In genomic region chr9:101716629-101717028, GRCh38 we compare ENCODE assay signal across 22 cellular contexts. TPM values are rescaled to one million over a fixed set of nuclear protein-coding genes. Genes with fewer than 3 reads are reported as not detected.
A peak's percentile ranks its signal among the peaks of the same experiment; 100 is the strongest.
DNase-seq lines count a peak whose midpoint lies in the region; ATAC-seq and TF ChIP-seq lines count a peak whose summit lies in the region.
"Had no signal": no experiment of that assay in that cellular context is flagged by ENCODE, and none has a peak within 500 bp of the region (broad histone marks: within the 10 kb centered on the region; RNA-seq: fewer than 3 reads in every experiment).

No MANE protein-coding gene starts in this region.

- no peak overlapping the region for H3K27ac ChIP-seq in MM.1S (ENCODE audit: low read length)
- H3K27ac ChIP-seq: adrenal gland, breast epithelium, epithelial cell of prostate, spleen had no signal

- peak; percentile 79 for ATAC-seq in left ventricle myocardium superior
- ATAC-seq: left colon, mucosa of descending colon had no signal

- H4K20me1 ChIP-seq in MM.1S (ENCODE audit: insufficient read depth, low read length), result no peaks in the 10 kb centered on the region

- no peaks in the 10 kb centered on the region for H3F3A ChIP-seq in MM.1S (ENCODE audit: insufficient read depth, low read length)

- H3K9me3 ChIP-seq in MM.1S (replicated peaks; ENCODE audit: insufficient read depth, low read length), result no peaks in the 10 kb centered on the region
- H3K9me3 ChIP-seq in BE2C, result no peaks in the 10 kb centered on the region
- H3K9me3 ChIP-seq: adrenal gland, breast epithelium, mucosa of descending colon, spleen had no signal

- no peaks in the 10 kb centered on the region for H3K79me2 ChIP-seq in MM.1S (ENCODE audit: low read length)

- no peaks in the 10 kb centered on the region for H3K27me3 ChIP-seq in MM.1S (replicated peaks; ENCODE audit: insufficient read depth, low read length)
- H3K27me3 ChIP-seq in BE2C, result peaks cover 4% of the 10 kb centered on the region; the same call in 1 of the 2 replicates
- H3K27me3 ChIP-seq: breast epithelium had no signal

- intact Hi-C loops in left ventricle myocardium superior (cut with micrococcal nuclease), result no loop called here

- no peaks in the 10 kb centered on the region for H3K9me2 ChIP-seq in MM.1S (replicated peaks; ENCODE audit: insufficient read depth, low read length)

- H3K36me3 ChIP-seq in MM.1S (replicated peaks; ENCODE audit: insufficient read depth, low read length) (no peaks in the 10 kb centered on the region), BE2C (no peaks in the 10 kb centered on the region)
- H3K36me3 ChIP-seq: adrenal gland, breast epithelium, spleen had no signal

- H3K4me1 ChIP-seq in MM.1S (ENCODE audit: low read length) (no peaks in the 10 kb centered on the region), BE2C (no peaks in the 10 kb centered on the region)
- H3K4me1 ChIP-seq: adrenal gland, breast epithelium, spleen had no signal

- no peak for TF ChIP-seq CTCF in GM13977 (IDR thresholded peaks at IDR 0.05; ENCODE audit: extremely low read depth, insufficient read depth, missing control alignments)
- no peak for TF ChIP-seq CTCF in MM.1S (IDR thresholded peaks at IDR 0.05; ENCODE audit: low read length)
- no peak for TF ChIP-seq CTCF in BE2C (IDR thresholded peaks at IDR 0.05; ENCODE audit: low read depth, low read length)

- in situ Hi-C loops in GM13977 (cut with MboI; ENCODE audit: low pct_unique_long_range_greater_than_20kb, low sequenced_read_pairs, unreplicated experiment), result no loop called here

- no peak overlapping the region for H2AFZ ChIP-seq in MM.1S (ENCODE audit: low read length)

- no peak overlapping the region for H3K4me2 ChIP-seq in MM.1S (ENCODE audit: low read depth, low read length)

- no peak overlapping the region for H3K9ac ChIP-seq in MM.1S (ENCODE audit: low read length)

- no peak overlapping the region for H3K4me3 ChIP-seq in MM.1S (ENCODE audit: low read length)
- no peak overlapping the region for H3K4me3 ChIP-seq in BE2C (ENCODE audit: low read depth, low read length)
- H3K4me3 ChIP-seq: adrenal gland, breast epithelium, mucosa of descending colon, spleen had no signal

- peak; percentile 29 for DNase-seq in A172 (ENCODE audit: low spot score)
- DNase-seq in H4 (ENCODE audit: low spot score), result peak; percentile 18
- peak; percentile 88 for DNase-seq in NCI-H69 (lab: John Stamatoyannopoulos, UW)
- DNase-seq in left ventricle myocardium superior, result no peak
- no peak for DNase-seq in GM13977 (ENCODE audit: low spot score)
- DNase-seq in MM.1S, result no peak
- no peak for DNase-seq in LoVo (ENCODE audit: low spot score)
- DNase-seq in BE2C, result no peak
- DNase-seq: activated CD4-positive, alpha-beta T cell treated with anti-CD3 and anti-CD28 coated beads, Interleukin-2, amount 50 U/mL, for 1 hour; activated gamma-delta T cell treated with Interleukin-2 at 50 U/mL for 16 hours; adrenal gland; CD4-positive, alpha-beta T cell; DMS53; Kasumi-1; left colon; NCI-H1436; NCI-H345; spleen; stimulated activated CD4-positive, alpha-beta T cell treated with anti-CD3 and anti-CD28 coated beads, Interleukin-4, amount 100 ng/mL, for 4 hours had no signal

RNA-seq across cellular contexts. Expression of gene GRIN3A, which starts 21.8 kb away (rescaled TPM):
- not detected in 2 replicates for total RNA-seq in A172 (2014; rRNA removed; shearing (Covaris generic))
- 0.04 TPM in 1 of 2 replicates, not detected in the other for total RNA-seq in H4 (2014; rRNA removed; shearing (Covaris generic))
- total RNA-seq in left ventricle myocardium superior, result 0.59 TPM
- polyA plus RNA-seq in BE2C (2012; ENCODE audit: insufficient read depth, insufficient read length, low read depth), result 0.54 TPM

Comparison
In these comparisons a context has a peak if more than half of its experiments do, and no peak if none do; other contexts are left out.
1. DNase-seq: peak in A172 (single experiment), H4 (single experiment) and NCI-H69 (single experiment); none in left ventricle myocardium superior (single experiment), GM13977 (single experiment), MM.1S (single experiment), LoVo (single experiment) and BE2C (single experiment).